In the genomic region with DNA sequence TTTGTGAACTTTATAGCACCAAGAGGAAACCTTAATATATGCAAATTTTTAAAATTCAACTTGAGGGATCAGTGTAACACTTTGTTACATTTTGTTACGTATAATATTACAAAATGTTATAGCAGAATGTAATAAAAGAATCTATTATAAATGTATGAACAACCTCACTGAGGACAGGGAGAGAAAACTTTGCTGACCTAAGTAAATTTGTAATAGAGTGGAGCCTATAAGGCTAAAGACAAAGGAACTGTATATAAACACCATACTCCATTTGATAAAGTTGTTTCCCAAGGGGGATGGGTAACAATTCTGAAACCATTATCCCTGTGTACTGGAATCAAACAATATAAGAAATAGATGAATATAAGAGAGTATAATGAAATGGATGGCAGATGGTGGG, we compare ENCODE assay signal across 21 cellular contexts.
DNase-seq lines count a peak whose midpoint lies in the region; ATAC-seq, FAIRE-seq and TF ChIP-seq lines count a peak whose summit lies in the region.
"Had no signal": no experiment of that assay in that cellular context is flagged by ENCODE, and none has a peak within 500 bp of the region (broad histone marks: within the 10 kb centered on the region; RNA-seq: fewer than 3 reads in every experiment).

No MANE protein-coding gene starts in this region.

- no peak overlapping the region for H2BK15ac ChIP-seq in IMR-90 (ENCODE audit: low read depth, low read length)

- TF ChIP-seq CTCF in A549 (IDR thresholded peaks at IDR 0.05) (no peak), IMR-90 (conservative IDR thresholded peaks at IDR 0.05; ENCODE audit: low read depth, low read length) (no peak), K562 (IDR thresholded peaks at IDR 0.05 in 2 of 3, conservative IDR thresholded peaks at IDR 0.05 in 1 of 3; ENCODE audit: insufficient read depth in 2 of 3, low read depth in 1 of 3, low read length in 3 of 3) (no peak), foreskin fibroblast (IDR thresholded peaks at IDR 0.05; ENCODE audit: low read depth, low read length) (no peak)

- POLR2A ChIA-PET in A549 (lab: Yijun Ruan, JAX) (no interaction called here), IMR-90 (lab: Charles Lee; ENCODE audit: unreplicated experiment) (no interaction called here), K562 (lab: Yijun Ruan, JAX) (no interaction called here)

- no peaks in the 10 kb centered on the region for H3K36me3 ChIP-seq in IMR-90 (ENCODE audit: control insufficient read depth, insufficient read depth, low read length)
- no peaks in the 10 kb centered on the region for H3K36me3 ChIP-seq in K562 (ENCODE audit: control insufficient read depth, insufficient read depth, low read length)
- H3K36me3 ChIP-seq: BLaER1 treated with 17β-estradiol and CSF1 and Interleukin-3, amounts not matched to agents 10 nM and 100 nM had no signal

- CTCF ChIA-PET in A549 (lab: Yijun Ruan, JAX) (no interaction called here), IMR-90 (lab: Yijun Ruan, JAX) (interaction anchor here (1.8 kb wide), 1 partner anchor 9 kb away, joined by 5 read pairs; no protein-coding TSS in a partner anchor), K562 (lab: Yijun Ruan, JAX; ENCODE audit: low intra/inter-chr PET ratio) (no interaction called here)

- H3K4me3 ChIP-seq in A549 (no peak overlapping the region), IMR-90 (ENCODE audit: insufficient read depth, low read depth, low read length) (no peak overlapping the region), K562 (no peak overlapping the region), foreskin fibroblast (ENCODE audit: low read depth in 1 of 2, low read length in 2 of 2) (no peak overlapping the region)
- H3K4me3 ChIP-seq: BLaER1 treated with 17β-estradiol and CSF1 and Interleukin-3, amounts not matched to agents 10 nM and 100 nM had no signal

- no peak overlapping the region for H2AK9ac ChIP-seq in IMR-90 (replicated peaks; ENCODE audit: low read depth, low read length, poor library complexity)

- H2BK5ac ChIP-seq in IMR-90 (ENCODE audit: low read depth, low read length, poor library complexity, severe bottlenecking), result no peak overlapping the region

- no peak overlapping the region for H4K8ac ChIP-seq in IMR-90 (ENCODE audit: low read depth in 2 of 2, low read length in 2 of 2)

- DNase-seq in A549 (ENCODE audit: low read depth in 1 of 2, low spot score in 1 of 2), result no peak
- DNase-seq in IMR-90, result no peak
- no peak for DNase-seq in K562 (ENCODE audit: extremely low read depth in 1 of 4, low spot score in 3 of 4)
- no peak for DNase-seq in effector CD8-positive, alpha-beta T cell (lab: John Stamatoyannopoulos, UW)
- DNase-seq in foreskin fibroblast, result no peak
- no peak for DNase-seq in ureter (ENCODE audit: low spot score)
- DNase-seq: 8988T; AML-193; Caco-2; Calu3; CD4-positive, alpha-beta T cell; CD8-positive, alpha-beta T cell; DMS79 treated with DMSO at 0.1 percent for 48 hours; GF-D8 had no signal

- H4K91ac ChIP-seq in IMR-90 (ENCODE audit: insufficient read depth, low read depth, low read length), result no peak overlapping the region

- no peaks in the 10 kb centered on the region; a peak in 1 of 4 replicates for H3K79me1 ChIP-seq in IMR-90 (ENCODE audit: low read depth in 1 of 2, low read length in 2 of 2)

- ATAC-seq in A549, result no peak
- ATAC-seq in IMR-90 (ENCODE audit: low read depth), result no peak
- no peak for ATAC-seq in K562
- ATAC-seq: CD8-positive, alpha-beta T cell had no signal

- no peak overlapping the region for H3K9ac ChIP-seq in IMR-90 (ENCODE audit: low read depth, low read length)
- no peak overlapping the region for H3K9ac ChIP-seq in K562 (ENCODE audit: insufficient read depth in 1 of 2, low read depth in 2 of 2, low read length in 2 of 2)
- H3K9ac ChIP-seq: BLaER1 treated with 17β-estradiol and CSF1 and Interleukin-3, amounts not matched to agents 10 nM and 100 nM had no signal

- no peaks in the 10 kb centered on the region for H4K20me1 ChIP-seq in IMR-90 (ENCODE audit: insufficient read depth, low read length)
- H4K20me1 ChIP-seq in K562 (replicated peaks; ENCODE audit: control insufficient read depth, insufficient read depth, low read length), result no peaks in the 10 kb centered on the region
- H4K20me1 ChIP-seq: BLaER1 treated with 17β-estradiol and CSF1 and Interleukin-3, amounts not matched to agents 10 nM and 100 nM had no signal

- H2AFZ ChIP-seq in IMR-90 (replicated peaks; ENCODE audit: low read length, poor library complexity), result no peak overlapping the region
- H2AFZ ChIP-seq in K562 (ENCODE audit: low read depth, low read length), result no peak overlapping the region

- H3K27ac ChIP-seq in A549 (no peak overlapping the region), IMR-90 (ENCODE audit: insufficient read depth, low read length) (no peak overlapping the region), K562 (ENCODE audit: extremely low read depth, low read depth, low read length) (no peak overlapping the region)
- H3K27ac ChIP-seq: BLaER1 treated with 17β-estradiol and CSF1 and Interleukin-3, amounts not matched to agents 10 nM and 100 nM; C4-2B had no signal

- H3K27me3 ChIP-seq in IMR-90 (ENCODE audit: control insufficient read depth, insufficient read depth, low read length) (no peaks in the 10 kb centered on the region), K562 (ENCODE audit: control insufficient read depth in 2 of 2, insufficient read depth in 2 of 2, low read length in 2 of 2) (peaks cover 2 to 16% of the 10 kb centered on the region in 2 experiments; a peak in 3 of 5 replicates)
- H3K27me3 ChIP-seq: BLaER1 treated with 17β-estradiol and CSF1 and Interleukin-3, amounts not matched to agents 10 nM and 100 nM had no signal

- in situ Hi-C loops in IMR-90 (cut with MboI; ENCODE audit: low sequenced_read_pairs), result no loop called here
- in situ Hi-C loops in K562 (cut with MboI), result no loop called here

- H2AK5ac ChIP-seq in IMR-90 (ENCODE audit: low read depth, low read length), result no peak overlapping the region

- dilution Hi-C loops in IMR-90 (cut with HindIII; ENCODE audit: low sequenced_read_pairs, unreplicated experiment), result no loop called here

- no peak overlapping the region for H2BK120ac ChIP-seq in IMR-90 (ENCODE audit: low read depth, low read length)

- 84% methylated on average over 1 of the region's 1 CpG for WGBS in A549 (ENCODE audit: missing lambda C conversion rate)
- no CpG with 5 or more reads among the region's 1 CpG for WGBS in IMR-90 (ENCODE audit: extremely low coverage in 2 of 2, insufficient read length in 1 of 2), 2 experiments
- 0% methylated on average over 1 of the region's 1 CpG for WGBS in K562 (ENCODE audit: insufficient coverage, low coverage, missing lambda C conversion rate)

- TF ChIP-seq POLR2A in A549 (IDR thresholded peaks at IDR 0.05; ENCODE audit: low read length) (no peak), IMR-90 (IDR thresholded peaks at IDR 0.05; ENCODE audit: low read depth, low read length) (no peak), K562 (conservative IDR thresholded peaks at IDR 0.05) (no peak)

- H3K56ac ChIP-seq in IMR-90 (ENCODE audit: extremely low read depth, insufficient read depth, low read length), result no peak overlapping the region

- no peak overlapping the region for H3K14ac ChIP-seq in IMR-90 (replicated peaks; ENCODE audit: low read depth, low read length)

- FAIRE-seq in A549 (lab: Jason Lieb, UNC) (no peak), K562 (lab: Jason Lieb, UNC) (no peak)
- FAIRE-seq: A204.1, D721Med, G401.6, GM12891, GM19239 had no signal

- no peaks in the 10 kb centered on the region for H3K79me2 ChIP-seq in K562 (ENCODE audit: control insufficient read depth, insufficient read depth, low read length)

- H2BK20ac ChIP-seq in IMR-90 (ENCODE audit: low read depth, low read length), result no peak overlapping the region

- H3K9me3 ChIP-seq in A549, result no peaks in the 10 kb centered on the region
- no peaks in the 10 kb centered on the region for H3K9me3 ChIP-seq in IMR-90 (ENCODE audit: control insufficient read depth, insufficient read depth, low read length)
- H3K9me3 ChIP-seq in K562 (replicated peaks; ENCODE audit: control insufficient read depth, insufficient read depth, low read depth, low read length), result no peaks in the 10 kb centered on the region
- H3K9me3 ChIP-seq: BLaER1 treated with 17β-estradiol and CSF1 and Interleukin-3, amounts not matched to agents 10 nM and 100 nM; Caco-2 had no signal

- no peak overlapping the region for H4K5ac ChIP-seq in IMR-90 (ENCODE audit: low read depth, low read length)

- peaks cover 13% of the 10 kb centered on the region for H3K9me1 ChIP-seq in IMR-90 (ENCODE audit: insufficient read depth, low read length)
- no peaks in the 10 kb centered on the region for H3K9me1 ChIP-seq in K562 (ENCODE audit: control insufficient read depth, insufficient read depth, low read length)

- H3K4me1 ChIP-seq in A549, result peaks cover 6% of the 10 kb centered on the region; the same call in 2 of the 3 replicates
- H3K4me1 ChIP-seq in IMR-90 (ENCODE audit: control insufficient read depth, insufficient read depth, low read length), result peaks cover 4% of the 10 kb centered on the region
- no peaks in the 10 kb centered on the region; a peak in 1 of 5 replicates for H3K4me1 ChIP-seq in K562 (replicated peaks in 1 of 2; ENCODE audit: control insufficient read depth in 2 of 2, insufficient read depth in 2 of 2, low read length in 2 of 2)
- H3K4me1 ChIP-seq: Caco-2 had no signal

- TF ChIP-seq RAD21 in A549 (conservative IDR thresholded peaks at IDR 0.05 in 1 of 2, IDR thresholded peaks at IDR 0.05 in 1 of 2) (no peak), IMR-90 (IDR thresholded peaks at IDR 0.05; ENCODE audit: low read length) (no peak), K562 (CRISPR knock-in tag; conservative IDR thresholded peaks at IDR 0.05 in 1 of 2, IDR thresholded peaks at IDR 0.05 in 1 of 2) (no peak)

- BruUV-seq in IMR-90 (replicated peaks; lab: Mats Ljungman, UMichigan), result no TSS peak
- no TSS peak for BruUV-seq in K562 (replicated peaks; lab: Mats Ljungman, UMichigan)

- no peak overlapping the region for H3K4me2 ChIP-seq in A549
- no peak overlapping the region for H3K4me2 ChIP-seq in IMR-90 (ENCODE audit: low read depth, low read length)
- no peak overlapping the region for H3K4me2 ChIP-seq in K562 (ENCODE audit: insufficient read depth, low read length)
- H3K4me2 ChIP-seq: BLaER1 treated with 17β-estradiol and CSF1 and Interleukin-3, amounts not matched to agents 10 nM and 100 nM had no signal

- TF ChIP-seq EP300 in A549 (IDR thresholded peaks at IDR 0.05), result no peak
- no peak for TF ChIP-seq EP300 in K562 (IDR thresholded peaks at IDR 0.05; ENCODE audit: low read length)

- H3K23ac ChIP-seq in IMR-90 (ENCODE audit: low read depth, low read length), result no peak overlapping the region

- H3K18ac ChIP-seq in IMR-90 (ENCODE audit: low read depth, low read length), result no peak overlapping the region

- no peak overlapping the region for H3K4ac ChIP-seq in IMR-90 (ENCODE audit: low read depth, low read length)

- intact Hi-C loops in IMR-90 (cut with micrococcal nuclease), result no loop called here
- intact Hi-C loops in K562 (cut with micrococcal nuclease), result no loop called here

TF ChIP-seq in A549, 52 proteins besides CTCF, POLR2A, EP300 and RAD21:
- no peak for TF ChIP-seq HEYL (CRISPR knock-in tag; IDR thresholded peaks at IDR 0.05)
- peak; percentile 58 for TF ChIP-seq MAFK (IDR thresholded peaks at IDR 0.05; ENCODE audit: partially characterized antibody)

TF ChIP-seq in K562, 482 proteins besides CTCF, POLR2A, EP300 and RAD21 (continues in another document):
- TF ChIP-seq, protein P1, sequence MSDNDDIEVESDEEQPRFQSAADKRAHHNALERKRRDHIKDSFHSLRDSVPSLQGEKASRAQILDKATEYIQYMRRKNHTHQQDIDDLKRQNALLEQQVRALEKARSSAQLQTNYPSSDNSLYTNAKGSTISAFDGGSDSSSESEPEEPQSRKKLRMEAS (CRISPR knock-in tag; IDR thresholded peaks at IDR 0.05), result no peak
